In genomic region chr10:101670635-101671034, GRCh38 we compare ENCODE assay signal across 25 cellular contexts. TPM values are rescaled to one million over a fixed set of nuclear protein-coding genes. Genes with fewer than 3 reads are reported as not detected.
DNase-seq lines count a peak whose midpoint lies in the region; ATAC-seq, FAIRE-seq and TF ChIP-seq lines count a peak whose summit lies in the region.
"Had no signal": no experiment of that assay in that cellular context is flagged by ENCODE, and none has a peak within 500 bp of the region (broad histone marks: within the 10 kb centered on the region; RNA-seq: fewer than 3 reads in every experiment).

No MANE protein-coding gene starts in this region.

- FAIRE-seq in HTR-8/SVneo (lab: Jason Lieb, UNC) (no peak), kidney (lab: Jason Lieb, UNC) (no peak)
- FAIRE-seq: K562, keratinocyte had no signal

- in situ Hi-C loops in GM23248 (cut with MboI), result no loop called here

- peaks cover 46 to 47% of the 10 kb centered on the region in 2 donors for H3K36me3 ChIP-seq in kidney (ENCODE audit: control insufficient read depth in 1 of 2, insufficient read depth in 2 of 2, low read length in 2 of 2)
- H3K36me3 ChIP-seq in GM23248 (ENCODE audit: low read depth), result peaks cover 32% of the 10 kb centered on the region; the same call in 1 of the 2 replicates
- H3K36me3 ChIP-seq: breast epithelium had no signal

- TF ChIP-seq CTCF in GM12865 (IDR thresholded peaks at IDR 0.05; ENCODE audit: insufficient read depth, low read depth, low read length, missing control alignments) (no peak), kidney (IDR thresholded peaks at IDR 0.05; ENCODE audit: borderline replicate concordance, extremely low read depth, insufficient read depth) (no peak)

- H3K4me1 ChIP-seq in kidney (ENCODE audit: control insufficient read depth in 1 of 2, insufficient read depth in 1 of 2, low read depth in 1 of 2, low read length in 2 of 2) (no peaks in the 10 kb centered on the region), GM23248 (ENCODE audit: insufficient read depth) (no peaks in the 10 kb centered on the region)
- H3K4me1 ChIP-seq: colonic mucosa had no signal

- H3K4me3 ChIP-seq in GM12865 (ENCODE audit: low read depth, low read length) (no peak overlapping the region), kidney (ENCODE audit: low read length in 2 of 2) (no peak overlapping the region), GM23248 (no peak overlapping the region)
- H3K4me3 ChIP-seq: breast epithelium, colonic mucosa, K562, lung, psoas muscle, tibial nerve had no signal

- H3K9me2 ChIP-seq in GM23248 (ENCODE audit: insufficient read depth), result no peaks in the 10 kb centered on the region

- no peak overlapping the region for H2AFZ ChIP-seq in GM23248

- H3K27me3 Mint-ChIP-seq in activated T-helper 2 cell treated with anti-CD3 and anti-CD28 coated beads, Interferon-gamma antibody, Interleukin-2, Interleukin-4, amounts not matched to agents 10 μg/mL and 5 μg/mL and 100 μg/mL, durations not matched to agents 14 hours and 24 hours and 36 hours (ENCODE audit: low read depth), result no peaks in the 10 kb centered on the region
- H3K27me3 Mint-ChIP-seq: CD4-positive, alpha-beta T cell had no signal

- H3K79me2 ChIP-seq in GM23248 (ENCODE audit: insufficient read depth), result no peaks in the 10 kb centered on the region

- no peak overlapping the region for H3K4me3 Mint-ChIP-seq in activated T-helper 2 cell treated with anti-CD3 and anti-CD28 coated beads, Interferon-gamma antibody, Interleukin-2, Interleukin-4, amounts not matched to agents 10 μg/mL and 5 μg/mL and 100 μg/mL, durations not matched to agents 14 hours and 24 hours and 36 hours (ENCODE audit: low read depth)
- H3K4me3 Mint-ChIP-seq: CD4-positive, alpha-beta T cell; endodermal cell had no signal

- peaks cover 3% of the 10 kb centered on the region for H3K4me1 Mint-ChIP-seq in activated T-helper 2 cell treated with anti-CD3 and anti-CD28 coated beads, Interferon-gamma antibody, Interleukin-2, Interleukin-4, amounts not matched to agents 10 μg/mL and 5 μg/mL and 100 μg/mL, durations not matched to agents 14 hours and 24 hours and 36 hours (ENCODE audit: low read depth)

- DNase-seq in GM12865 (ENCODE audit: low read depth) (peak; percentile 62), HTR-8/SVneo (ENCODE audit: insufficient read length, low spot score) (no peak), kidney (no peak), GM23248 (no peak)
- no peak for DNase-seq in activated T-helper 2 cell treated with anti-CD3 and anti-CD28 coated beads, Interferon-gamma antibody, Interleukin-2, Interleukin-4, amounts not matched to agents 10 μg/mL and 5 μg/mL and 100 μg/mL, durations not matched to agents 14 hours and 24 hours and 36 hours (ENCODE audit: low spot score)
- DNase-seq: activated CD4-positive, alpha-beta T cell treated with anti-CD3 and anti-CD28 coated beads, Interleukin-2, amount 50 U/mL, for 4 hours; activated gamma-delta T cell treated with Interleukin-2 at 50 U/mL for 16 hours; amniotic stem cell; CD4-positive, alpha-beta T cell; colonic mucosa; endodermal cell; NCI-H146; NCI-H2171; NCI-H524 treated with DMSO at 0.1 percent for 48 hours; psoas muscle; stimulated activated CD4-positive, alpha-beta T cell treated with anti-CD3 and anti-CD28 coated beads, Interleukin-2, amount 100 ng/mL, for 24 hours; stimulated activated naive CD4-positive, alpha-beta T cell had no signal

- H3K9me3 ChIP-seq in kidney (ENCODE audit: control insufficient read depth in 1 of 2, low read length in 2 of 2) (no peaks in the 10 kb centered on the region), GM23248 (ENCODE audit: low read depth) (no peaks in the 10 kb centered on the region)
- H3K9me3 ChIP-seq: breast epithelium, colonic mucosa, psoas muscle, tibial nerve had no signal

- H3K27ac ChIP-seq in kidney (ENCODE audit: low read depth in 2 of 2, low read length in 2 of 2), result no peak overlapping the region
- H3K27ac ChIP-seq in GM23248, result no peak overlapping the region
- H3K27ac ChIP-seq: breast epithelium, colonic mucosa, psoas muscle, tibial nerve had no signal

- no peaks in the 10 kb centered on the region for H3K9me3 Mint-ChIP-seq in activated T-helper 2 cell treated with anti-CD3 and anti-CD28 coated beads, Interferon-gamma antibody, Interleukin-2, Interleukin-4, amounts not matched to agents 10 μg/mL and 5 μg/mL and 100 μg/mL, durations not matched to agents 14 hours and 24 hours and 36 hours
- H3K9me3 Mint-ChIP-seq: CD4-positive, alpha-beta T cell had no signal

- H3K27ac Mint-ChIP-seq in activated T-helper 2 cell treated with anti-CD3 and anti-CD28 coated beads, Interferon-gamma antibody, Interleukin-2, Interleukin-4, amounts not matched to agents 10 μg/mL and 5 μg/mL and 100 μg/mL, durations not matched to agents 14 hours and 24 hours and 36 hours, result peak overlapping the region; percentile 15
- H3K27ac Mint-ChIP-seq: CD4-positive, alpha-beta T cell; endodermal cell had no signal

- peaks cover 71% of the 10 kb centered on the region for H3K36me3 Mint-ChIP-seq in activated T-helper 2 cell treated with anti-CD3 and anti-CD28 coated beads, Interferon-gamma antibody, Interleukin-2, Interleukin-4, amounts not matched to agents 10 μg/mL and 5 μg/mL and 100 μg/mL, durations not matched to agents 14 hours and 24 hours and 36 hours (ENCODE audit: low read depth)

- no peaks in the 10 kb centered on the region for H3F3A ChIP-seq in GM23248 (ENCODE audit: insufficient read depth)

- intact Hi-C loops in activated T-helper 2 cell treated with anti-CD3 and anti-CD28 coated beads, Interferon-gamma antibody, Interleukin-2, Interleukin-4, amounts not matched to agents 10 μg/mL and 5 μg/mL and 100 μg/mL, durations not matched to agents 14 hours and 24 hours and 36 hours (cut with micrococcal nuclease), result no loop called here
- intact Hi-C loops in kidney (cut with DNase I), result no loop called here

- no peak overlapping the region for H3K9ac ChIP-seq in kidney (ENCODE audit: low read length in 2 of 2)
- no peak overlapping the region for H3K9ac ChIP-seq in GM23248

- H3K4me2 ChIP-seq in GM23248 (ENCODE audit: unreplicated experiment), result no peak overlapping the region

- ATAC-seq in GM19043 (IDR thresholded peaks at IDR 0.05; ENCODE audit: low read depth, unreplicated experiment) (peak; percentile 44), HG02798 (IDR thresholded peaks at IDR 0.05; ENCODE audit: poor library complexity, unreplicated experiment) (peak; percentile 51), GM18873 (IDR thresholded peaks at IDR 0.05; ENCODE audit: low FRiP score, unreplicated experiment) (no peak)
- ATAC-seq: K562, psoas muscle had no signal

- no peaks in the 10 kb centered on the region for H4K20me1 ChIP-seq in GM23248 (ENCODE audit: insufficient read depth)

- H3K27me3 ChIP-seq in GM23248 (replicated peaks; ENCODE audit: insufficient read depth), result no peaks in the 10 kb centered on the region
- H3K27me3 ChIP-seq: breast epithelium, colonic mucosa, tibial nerve had no signal

RNA-seq across cellular contexts. Expression of gene FBXW4, which starts 24.3 kb away (rescaled TPM):
- 35.8 and 37.7 TPM in 2 replicates for total RNA-seq in activated T-helper 2 cell treated with anti-CD3 and anti-CD28 coated beads, Interferon-gamma antibody, Interleukin-2, Interleukin-4, amounts not matched to agents 10 μg/mL and 5 μg/mL and 100 μg/mL, durations not matched to agents 14 hours and 24 hours and 36 hours
- 80.1 TPM for total RNA-seq in kidney
- 47.6 TPM for polyA plus RNA-seq in kidney (ENCODE audit: insufficient read depth, low read depth, low replicate concordance)
- total RNA-seq in GM23248 (2014; rRNA removed; shearing (Covaris generic)), result 18.7 and 26.8 TPM in 2 replicates
- polyA plus RNA-seq in GM23248 (2016; fragmentation: Nextera tagmentation; extraction: Ambion mirVana), result 3.5 and 4.6 TPM in 2 replicates
